1 cellular context compared by ENCODE assay signal in genomic region chr4:52712172-52712990, GRCh38.
TF ChIP-seq lines count a peak whose summit lies in the region.

No MANE protein-coding gene starts in this region.

TF ChIP-seq in HepG2, 621 proteins besides CTCF, POLR2A, EP300 and RAD21 (continued from another document and continues in another):
- TF ChIP-seq ZHX1 (CRISPR knock-in tag; IDR thresholded peaks at IDR 0.05; ENCODE audit: low read depth) (peak; percentile 50), TOPORS (CRISPR knock-in tag; IDR thresholded peaks at IDR 0.05) (peak; percentile 33; the same call in 1 of the 2 replicates), HBP1 (CRISPR knock-in tag; IDR thresholded peaks at IDR 0.05; ENCODE audit: low read depth) (peak; percentile 26; the same call in 1 of the 2 replicates), TOE1 (CRISPR knock-in tag; IDR thresholded peaks at IDR 0.05) (peak; percentile 48; the same call in 1 of the 2 replicates), RBM39 (IDR thresholded peaks at IDR 0.05; ENCODE audit: low read depth, low read length, poor library complexity, severe bottlenecking) (peak; percentile 78), ZZZ3 (CRISPR knock-in tag; IDR thresholded peaks at IDR 0.05; ENCODE audit: borderline replicate concordance) (peak; percentile 21; the same call in 1 of the 2 replicates), ZNF652 (CRISPR knock-in tag; IDR thresholded peaks at IDR 0.05; ENCODE audit: borderline replicate concordance, low read depth) (no peak), ZBTB37 (CRISPR knock-in tag; IDR thresholded peaks at IDR 0.05) (no peak), SOX5 (CRISPR knock-in tag; IDR thresholded peaks at IDR 0.05; ENCODE audit: borderline replicate concordance) (0 out of 2 replicates have a peak, but pooled peaks have one; percentile 14), ZNF674 (CRISPR knock-in tag; IDR thresholded peaks at IDR 0.05; ENCODE audit: low read depth) (no peak), PLSCR1 (CRISPR knock-in tag; IDR thresholded peaks at IDR 0.05; ENCODE audit: borderline replicate concordance) (no peak), KLF13 (CRISPR knock-in tag; IDR thresholded peaks at IDR 0.05) (no peak), TEAD2 (CRISPR knock-in tag; IDR thresholded peaks at IDR 0.05) (no peak), ZBTB7B (CRISPR knock-in tag; IDR thresholded peaks at IDR 0.05) (no peak), RFXANK (CRISPR knock-in tag; IDR thresholded peaks at IDR 0.05) (0 out of 2 replicates have a peak, but pooled peaks have one; percentile 65), PPARG (CRISPR knock-in tag; conservative IDR thresholded peaks at IDR 0.05) (0 out of 2 replicates have a peak, but pooled peaks have one; percentile 20), ARNTL (CRISPR knock-in tag; IDR thresholded peaks at IDR 0.05) (peak; percentile 66), MAZ (IDR thresholded peaks at IDR 0.05; ENCODE audit: borderline replicate concordance, low read depth, low read length) (peak; percentile 86), MAZ (CRISPR knock-in tag; IDR thresholded peaks at IDR 0.05; ENCODE audit: low read depth) (peak; percentile 92), STAG1 (CRISPR knock-in tag; IDR thresholded peaks at IDR 0.05) (0 out of 2 replicates have a peak, but pooled peaks have one; percentile 5), ZNF580 (CRISPR knock-in tag; IDR thresholded peaks at IDR 0.05; ENCODE audit: borderline replicate concordance, low read depth) (peak; percentile 21; the same call in 1 of the 2 replicates), ZNF704 (CRISPR knock-in tag; IDR thresholded peaks at IDR 0.05; ENCODE audit: borderline replicate concordance) (no peak), FOXC1 (CRISPR knock-in tag; IDR thresholded peaks at IDR 0.05; ENCODE audit: borderline replicate concordance) (peak; percentile 79; the same call in 1 of the 2 replicates), ZNF501 (CRISPR knock-in tag; IDR thresholded peaks at IDR 0.05) (peak; percentile 80), GATA4 (IDR thresholded peaks at IDR 0.05; ENCODE audit: borderline replicate concordance, low read depth) (peak; percentile 66; the same call in 1 of the 2 replicates), MIXL1 (CRISPR knock-in tag; IDR thresholded peaks at IDR 0.05) (no peak), ZNF782 (CRISPR knock-in tag; IDR thresholded peaks at IDR 0.05; ENCODE audit: borderline replicate concordance) (peak; percentile 13; the same call in 1 of the 2 replicates), SIN3B (IDR thresholded peaks at IDR 0.05; ENCODE audit: low read length) (no peak), SALL1 (CRISPR knock-in tag; IDR thresholded peaks at IDR 0.05) (peak; percentile 65), RBM22 (optimal IDR thresholded peaks at IDR 0.05; ENCODE audit: low read length) (peak; percentile 44), ZNF510 (CRISPR knock-in tag; IDR thresholded peaks at IDR 0.05; ENCODE audit: low read depth) (peak; percentile 78; the same call in 1 of the 2 replicates), SNAI1 (CRISPR knock-in tag; IDR thresholded peaks at IDR 0.05; ENCODE audit: borderline replicate concordance) (0 out of 2 replicates have a peak, but pooled peaks have one; percentile 64), ERF (CRISPR knock-in tag; IDR thresholded peaks at IDR 0.05) (peak; percentile 60), E2F5 (CRISPR knock-in tag; conservative IDR thresholded peaks at IDR 0.05) (no peak), SP4 (CRISPR knock-in tag; IDR thresholded peaks at IDR 0.05) (peak; percentile 84), ELK4 (CRISPR knock-in tag; IDR thresholded peaks at IDR 0.05; ENCODE audit: borderline replicate concordance) (no peak), SOX6 (IDR thresholded peaks at IDR 0.05) (no peak), SOX6 (CRISPR knock-in tag; IDR thresholded peaks at IDR 0.05) (no peak; the same call in 1 of the 2 replicates), NFYC (CRISPR knock-in tag; IDR thresholded peaks at IDR 0.05) (peak; percentile 89), STAT5B (CRISPR knock-in tag; IDR thresholded peaks at IDR 0.05) (no peak), ZFP90 (CRISPR knock-in tag; IDR thresholded peaks at IDR 0.05; ENCODE audit: borderline replicate concordance) (peak; percentile 27; the same call in 1 of the 2 replicates)
- TF ChIP-seq, protein P1, sequence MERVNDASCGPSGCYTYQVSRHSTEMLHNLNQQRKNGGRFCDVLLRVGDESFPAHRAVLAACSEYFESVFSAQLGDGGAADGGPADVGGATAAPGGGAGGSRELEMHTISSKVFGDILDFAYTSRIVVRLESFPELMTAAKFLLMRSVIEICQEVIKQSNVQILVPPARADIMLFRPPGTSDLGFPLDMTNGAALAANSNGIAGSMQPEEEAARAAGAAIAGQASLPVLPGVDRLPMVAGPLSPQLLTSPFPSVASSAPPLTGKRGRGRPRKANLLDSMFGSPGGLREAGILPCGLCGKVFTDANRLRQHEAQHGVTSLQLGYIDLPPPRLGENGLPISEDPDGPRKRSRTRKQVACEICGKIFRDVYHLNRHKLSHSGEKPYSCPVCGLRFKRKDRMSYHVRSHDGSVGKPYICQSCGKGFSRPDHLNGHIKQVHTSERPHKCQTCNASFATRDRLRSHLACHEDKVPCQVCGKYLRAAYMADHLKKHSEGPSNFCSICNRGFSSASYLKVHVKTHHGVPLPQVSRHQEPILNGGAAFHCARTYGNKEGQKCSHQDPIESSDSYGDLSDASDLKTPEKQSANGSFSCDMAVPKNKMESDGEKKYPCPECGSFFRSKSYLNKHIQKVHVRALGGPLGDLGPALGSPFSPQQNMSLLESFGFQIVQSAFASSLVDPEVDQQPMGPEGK (CRISPR knock-in tag; IDR thresholded peaks at IDR 0.05), result peak; percentile 63
- TF ChIP-seq, protein P2, sequence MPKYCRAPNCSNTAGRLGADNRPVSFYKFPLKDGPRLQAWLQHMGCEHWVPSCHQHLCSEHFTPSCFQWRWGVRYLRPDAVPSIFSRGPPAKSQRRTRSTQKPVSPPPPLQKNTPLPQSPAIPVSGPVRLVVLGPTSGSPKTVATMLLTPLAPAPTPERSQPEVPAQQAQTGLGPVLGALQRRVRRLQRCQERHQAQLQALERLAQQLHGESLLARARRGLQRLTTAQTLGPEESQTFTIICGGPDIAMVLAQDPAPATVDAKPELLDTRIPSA (CRISPR knock-in tag; IDR thresholded peaks at IDR 0.05; ENCODE audit: borderline replicate concordance), result no peak
- TF ChIP-seq, protein P3, sequence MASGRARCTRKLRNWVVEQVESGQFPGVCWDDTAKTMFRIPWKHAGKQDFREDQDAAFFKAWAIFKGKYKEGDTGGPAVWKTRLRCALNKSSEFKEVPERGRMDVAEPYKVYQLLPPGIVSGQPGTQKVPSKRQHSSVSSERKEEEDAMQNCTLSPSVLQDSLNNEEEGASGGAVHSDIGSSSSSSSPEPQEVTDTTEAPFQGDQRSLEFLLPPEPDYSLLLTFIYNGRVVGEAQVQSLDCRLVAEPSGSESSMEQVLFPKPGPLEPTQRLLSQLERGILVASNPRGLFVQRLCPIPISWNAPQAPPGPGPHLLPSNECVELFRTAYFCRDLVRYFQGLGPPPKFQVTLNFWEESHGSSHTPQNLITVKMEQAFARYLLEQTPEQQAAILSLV (CRISPR knock-in tag; IDR thresholded peaks at IDR 0.05; ENCODE audit: borderline replicate concordance), result peak; percentile 61; the same call in 1 of the 2 replicates
- TF ChIP-seq, protein P4, sequence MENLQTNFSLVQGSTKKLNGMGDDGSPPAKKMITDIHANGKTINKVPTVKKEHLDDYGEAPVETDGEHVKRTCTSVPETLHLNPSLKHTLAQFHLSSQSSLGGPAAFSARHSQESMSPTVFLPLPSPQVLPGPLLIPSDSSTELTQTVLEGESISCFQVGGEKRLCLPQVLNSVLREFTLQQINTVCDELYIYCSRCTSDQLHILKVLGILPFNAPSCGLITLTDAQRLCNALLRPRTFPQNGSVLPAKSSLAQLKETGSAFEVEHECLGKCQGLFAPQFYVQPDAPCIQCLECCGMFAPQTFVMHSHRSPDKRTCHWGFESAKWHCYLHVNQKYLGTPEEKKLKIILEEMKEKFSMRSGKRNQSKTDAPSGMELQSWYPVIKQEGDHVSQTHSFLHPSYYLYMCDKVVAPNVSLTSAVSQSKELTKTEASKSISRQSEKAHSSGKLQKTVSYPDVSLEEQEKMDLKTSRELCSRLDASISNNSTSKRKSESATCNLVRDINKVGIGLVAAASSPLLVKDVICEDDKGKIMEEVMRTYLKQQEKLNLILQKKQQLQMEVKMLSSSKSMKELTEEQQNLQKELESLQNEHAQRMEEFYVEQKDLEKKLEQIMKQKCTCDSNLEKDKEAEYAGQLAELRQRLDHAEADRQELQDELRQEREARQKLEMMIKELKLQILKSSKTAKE (CRISPR knock-in tag; IDR thresholded peaks at IDR 0.05; ENCODE audit: borderline replicate concordance), result 0 out of 2 replicates have a peak, but pooled peaks have one; percentile 10
- TF ChIP-seq, protein P5, sequence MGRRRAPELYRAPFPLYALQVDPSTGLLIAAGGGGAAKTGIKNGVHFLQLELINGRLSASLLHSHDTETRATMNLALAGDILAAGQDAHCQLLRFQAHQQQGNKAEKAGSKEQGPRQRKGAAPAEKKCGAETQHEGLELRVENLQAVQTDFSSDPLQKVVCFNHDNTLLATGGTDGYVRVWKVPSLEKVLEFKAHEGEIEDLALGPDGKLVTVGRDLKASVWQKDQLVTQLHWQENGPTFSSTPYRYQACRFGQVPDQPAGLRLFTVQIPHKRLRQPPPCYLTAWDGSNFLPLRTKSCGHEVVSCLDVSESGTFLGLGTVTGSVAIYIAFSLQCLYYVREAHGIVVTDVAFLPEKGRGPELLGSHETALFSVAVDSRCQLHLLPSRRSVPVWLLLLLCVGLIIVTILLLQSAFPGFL (CRISPR knock-in tag; IDR thresholded peaks at IDR 0.05), result no peak
